In genomic region chr21:46459356-46460112, GRCh38 we compare ENCODE assay signal across 9 cellular contexts. TPM values are rescaled to one million over a fixed set of nuclear protein-coding genes. Genes with fewer than 3 reads are reported as not detected.
DNase-seq lines count a peak whose midpoint lies in the region; ATAC-seq, FAIRE-seq and TF ChIP-seq lines count a peak whose summit lies in the region.
"Had no signal": no experiment of that assay in that cellular context is flagged by ENCODE, and none has a peak within 500 bp of the region (broad histone marks: within the 10 kb centered on the region; RNA-seq: fewer than 3 reads in every experiment).

No MANE protein-coding gene starts in this region.

- no peak for DNase-seq in A549 (ENCODE audit: low read depth in 1 of 2, low spot score in 1 of 2)
- peak; percentile 32 for DNase-seq in WTC11 (ENCODE audit: low spot score)
- DNase-seq in epithelial cell of esophagus (ENCODE audit: low read depth): peak; percentile 46
- DNase-seq in upper lobe of right lung: peak; percentile 73

- H3K36me3 Mint-ChIP-seq in WTC11: peaks cover 19% of the 10 kb centered on the region

- CTCF ChIA-PET in A549 (lab: Yijun Ruan, JAX): no interaction called here
- CTCF ChIA-PET in WTC11 (lab: Charles Lee): interaction anchor here (0.6 to 1.3 kb wide), 2 partner anchors 36 to 124 kb away, joined by 4 read pairs; no protein-coding TSS in a partner anchor

- TF ChIP-seq EP300 in A549 (IDR thresholded peaks at IDR 0.05): no peak

- peak overlapping the region; percentile 88 to 97 for H3K27ac ChIP-seq in A549
- peak overlapping the region; percentile 57 to 88 for H3K27ac ChIP-seq in mucosa of rectum (ENCODE audit: low read depth in 2 of 2, low read length in 2 of 2)
- peak overlapping the region; percentile 87 for H3K27ac ChIP-seq in upper lobe of right lung

- no peak for TF ChIP-seq RAD21 in A549 (conservative IDR thresholded peaks at IDR 0.05 in 1 of 2, IDR thresholded peaks at IDR 0.05 in 1 of 2)

- peaks cover 18% of the 10 kb centered on the region for H3K4me1 Mint-ChIP-seq in WTC11

- H3K9me3 ChIP-seq in A549 (no peaks in the 10 kb centered on the region), mucosa of rectum (ENCODE audit: control insufficient read depth in 2 of 2, low read length in 2 of 2) (no peaks in the 10 kb centered on the region), upper lobe of right lung (no peaks in the 10 kb centered on the region)

- H3K27ac Mint-ChIP-seq in WTC11: no peak overlapping the region

- H3K27me3 ChIP-seq in mucosa of rectum (ENCODE audit: control insufficient read depth in 2 of 2, insufficient read depth in 2 of 2, low read length in 2 of 2): no peaks in the 10 kb centered on the region
- no peaks in the 10 kb centered on the region for H3K27me3 ChIP-seq in upper lobe of right lung

- H3K4me2 ChIP-seq in A549: peak overlapping the region; percentile 96

- H3K4me1 ChIP-seq in A549 (peaks cover 12% of the 10 kb centered on the region), mucosa of rectum (ENCODE audit: control insufficient read depth in 2 of 2, insufficient read depth in 2 of 2, low read length in 2 of 2) (peaks cover 21 to 30% of the 10 kb centered on the region in 2 donors), upper lobe of right lung (peaks cover 24% of the 10 kb centered on the region)

- ATAC-seq in A549 (no peak), HG02840 (IDR thresholded peaks at IDR 0.05; ENCODE audit: low FRiP score, unreplicated experiment) (peak; percentile 0), WTC11 (no peak), upper lobe of right lung (no peak), HG02870 (IDR thresholded peaks at IDR 0.05; ENCODE audit: unreplicated experiment) (no peak), GM18505 (IDR thresholded peaks at IDR 0.05; ENCODE audit: unreplicated experiment) (no peak)

- intact Hi-C loops in upper lobe of right lung (cut with DNase I): no loop called here

- POLR2A ChIA-PET in A549 (lab: Yijun Ruan, JAX): interaction anchor here (1.4 kb wide), 1 partner anchor 176 kb away, joined by 4 read pairs; the partner anchor contains the start of gene PRMT2
- POLR2A ChIA-PET in WTC11 (lab: Charles Lee): interaction anchor here (0.5 to 0.9 kb wide), 2 partner anchors 51 to 176 kb away, joined by 3 read pairs; partner anchors contain the start of gene PRMT2

- no peaks in the 10 kb centered on the region for H3K27me3 Mint-ChIP-seq in WTC11 (ENCODE audit: low read depth)

- peak overlapping the region; percentile 48 to 92 for H3K9ac ChIP-seq in mucosa of rectum (ENCODE audit: low read depth in 1 of 2, low read length in 2 of 2)

- H3K4me3 Mint-ChIP-seq in WTC11: peak overlapping the region; percentile 80

- FAIRE-seq in A549 (lab: Jason Lieb, UNC): no peak
- FAIRE-seq: islet of Langerhans had no signal

- 31% methylated on average over 11 of the region's 41 CpGs for WGBS in A549 (ENCODE audit: missing lambda C conversion rate)

- H3K9me3 Mint-ChIP-seq in WTC11: no peaks in the 10 kb centered on the region

- peak overlapping the region; percentile 71 for H3K4me3 ChIP-seq in A549
- H3K4me3 ChIP-seq in epithelial cell of esophagus (ENCODE audit: low read length): peak overlapping the region; percentile 50
- H3K4me3 ChIP-seq in mucosa of rectum (ENCODE audit: low read length in 2 of 2): peak overlapping the region; percentile 90 to 94
- peak overlapping the region; percentile 93 for H3K4me3 ChIP-seq in upper lobe of right lung

- no peak for TF ChIP-seq POLR2A in A549 (IDR thresholded peaks at IDR 0.05; ENCODE audit: low read length)
- TF ChIP-seq POLR2A in GM18505 (IDR thresholded peaks at IDR 0.05; ENCODE audit: borderline replicate concordance, extremely low read depth, insufficient read depth, insufficient read length): no peak

- H3K36me3 ChIP-seq in mucosa of rectum (ENCODE audit: control insufficient read depth in 2 of 2, insufficient read depth in 2 of 2, low read length in 2 of 2) (peaks cover 3 to 9% of the 10 kb centered on the region in 2 donors), upper lobe of right lung (no peaks in the 10 kb centered on the region)

- no peak for TF ChIP-seq CTCF in A549 (IDR thresholded peaks at IDR 0.05)
- TF ChIP-seq CTCF in WTC11 (IDR thresholded peaks at IDR 0.05): no peak
- TF ChIP-seq CTCF in epithelial cell of esophagus (IDR thresholded peaks at IDR 0.05; ENCODE audit: insufficient read depth, low read depth, low read length, missing control alignments): no peak
- no peak for TF ChIP-seq CTCF in upper lobe of right lung (IDR thresholded peaks at IDR 0.05)

TF ChIP-seq in A549, 52 proteins besides CTCF, POLR2A, EP300 and RAD21 (continues in another document):
- TF ChIP-seq CBX8 (IDR thresholded peaks at IDR 0.05): no peak
- TF ChIP-seq NR3C1 (IDR thresholded peaks at IDR 0.05): no peak
- TF ChIP-seq RARB (CRISPR knock-in tag; IDR thresholded peaks at IDR 0.05): no peak
- TF ChIP-seq HMGXB4 (CRISPR knock-in tag; IDR thresholded peaks at IDR 0.05; ENCODE audit: borderline replicate concordance): no peak
- no peak for TF ChIP-seq E2F6 (IDR thresholded peaks at IDR 0.05; ENCODE audit: borderline replicate concordance, low read depth)
- no peak for TF ChIP-seq RFX5 (IDR thresholded peaks at IDR 0.05)
- TF ChIP-seq KDM5A (IDR thresholded peaks at IDR 0.05): no peak

TF ChIP-seq in WTC11, 78 proteins besides CTCF, POLR2A, EP300 and RAD21 (continues in another document):
- TF ChIP-seq PRRX2 (CRISPR knock-in tag; IDR thresholded peaks at IDR 0.05): no peak
- no peak for TF ChIP-seq OVOL2 (CRISPR knock-in tag; IDR thresholded peaks at IDR 0.05; ENCODE audit: borderline replicate concordance)
- TF ChIP-seq ATF1 (CRISPR knock-in tag; IDR thresholded peaks at IDR 0.05): no peak
- no peak for TF ChIP-seq ZBTB21 (CRISPR knock-in tag; IDR thresholded peaks at IDR 0.05; ENCODE audit: borderline replicate concordance)
- TF ChIP-seq, protein P1, sequence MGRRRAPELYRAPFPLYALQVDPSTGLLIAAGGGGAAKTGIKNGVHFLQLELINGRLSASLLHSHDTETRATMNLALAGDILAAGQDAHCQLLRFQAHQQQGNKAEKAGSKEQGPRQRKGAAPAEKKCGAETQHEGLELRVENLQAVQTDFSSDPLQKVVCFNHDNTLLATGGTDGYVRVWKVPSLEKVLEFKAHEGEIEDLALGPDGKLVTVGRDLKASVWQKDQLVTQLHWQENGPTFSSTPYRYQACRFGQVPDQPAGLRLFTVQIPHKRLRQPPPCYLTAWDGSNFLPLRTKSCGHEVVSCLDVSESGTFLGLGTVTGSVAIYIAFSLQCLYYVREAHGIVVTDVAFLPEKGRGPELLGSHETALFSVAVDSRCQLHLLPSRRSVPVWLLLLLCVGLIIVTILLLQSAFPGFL (CRISPR knock-in tag; IDR thresholded peaks at IDR 0.05; ENCODE audit: borderline replicate concordance): no peak
- TF ChIP-seq, protein P2, sequence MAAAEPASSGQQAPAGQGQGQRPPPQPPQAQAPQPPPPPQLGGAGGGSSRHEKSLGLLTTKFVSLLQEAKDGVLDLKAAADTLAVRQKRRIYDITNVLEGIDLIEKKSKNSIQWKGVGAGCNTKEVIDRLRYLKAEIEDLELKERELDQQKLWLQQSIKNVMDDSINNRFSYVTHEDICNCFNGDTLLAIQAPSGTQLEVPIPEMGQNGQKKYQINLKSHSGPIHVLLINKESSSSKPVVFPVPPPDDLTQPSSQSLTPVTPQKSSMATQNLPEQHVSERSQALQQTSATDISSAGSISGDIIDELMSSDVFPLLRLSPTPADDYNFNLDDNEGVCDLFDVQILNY (CRISPR knock-in tag; IDR thresholded peaks at IDR 0.05): 0 out of 2 replicates have a peak, but pooled peaks have one; percentile 29
- TF ChIP-seq FOXK1 (CRISPR knock-in tag; IDR thresholded peaks at IDR 0.05): no peak
- TF ChIP-seq ATF2 (CRISPR knock-in tag; IDR thresholded peaks at IDR 0.05; ENCODE audit: borderline replicate concordance, low read depth): no peak
- TF ChIP-seq, protein P3, sequence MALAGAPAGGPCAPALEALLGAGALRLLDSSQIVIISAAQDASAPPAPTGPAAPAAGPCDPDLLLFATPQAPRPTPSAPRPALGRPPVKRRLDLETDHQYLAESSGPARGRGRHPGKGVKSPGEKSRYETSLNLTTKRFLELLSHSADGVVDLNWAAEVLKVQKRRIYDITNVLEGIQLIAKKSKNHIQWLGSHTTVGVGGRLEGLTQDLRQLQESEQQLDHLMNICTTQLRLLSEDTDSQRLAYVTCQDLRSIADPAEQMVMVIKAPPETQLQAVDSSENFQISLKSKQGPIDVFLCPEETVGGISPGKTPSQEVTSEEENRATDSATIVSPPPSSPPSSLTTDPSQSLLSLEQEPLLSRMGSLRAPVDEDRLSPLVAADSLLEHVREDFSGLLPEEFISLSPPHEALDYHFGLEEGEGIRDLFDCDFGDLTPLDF (CRISPR knock-in tag; IDR thresholded peaks at IDR 0.05): no peak
- TF ChIP-seq ZSCAN18 (CRISPR knock-in tag; IDR thresholded peaks at IDR 0.05): no peak

RNA-seq across cellular contexts. Expression of gene DIP2A, which starts 0.8 kb away (rescaled TPM):
- 18.0 and 18.4 TPM in 2 replicates for polyA plus RNA-seq in A549 (2011; rRNA removed)
- polyA plus RNA-seq in A549 (2012; cell fraction: cytosol; rRNA removed): 17.6 and 19.8 TPM in 2 replicates
- 39.4 and 46.3 TPM in 2 replicates for polyA plus RNA-seq in A549 (2012; cell fraction: nucleus; rRNA removed)
- 12.1 to 13.8 TPM (median 13.3 TPM) in 3 replicates for polyA plus RNA-seq in A549 (2017; fragmentation: RNase III; extraction: RNeasy Plus Mini Kit Qiagen cat#74134 plus additional on column Dnase treatment)
- 24.0 and 25.7 TPM in 2 replicates for polyA minus RNA-seq in A549 (2011; rRNA and poly(A)+ RNA removed)
- total RNA-seq in WTC11 (2021): 36.7 to 39.4 TPM (median 38.8 TPM) in 3 replicates
- 35.6 TPM for total RNA-seq in upper lobe of right lung

Comparison
In these comparisons a context has a peak if more than half of its experiments do, and no peak if none do; other contexts are left out.
1. DNase-seq: peak in WTC11 (single experiment), epithelial cell of esophagus (single experiment) and upper lobe of right lung (single experiment); none in A549 (0 of 2).
2. Peak in every context shown above with its lines, with median percentiles within 50 percentile points of each other: H3K27ac ChIP-seq and H3K4me3 ChIP-seq.